ENCODE assay signal across 1 cellular context in the genomic region with DNA sequence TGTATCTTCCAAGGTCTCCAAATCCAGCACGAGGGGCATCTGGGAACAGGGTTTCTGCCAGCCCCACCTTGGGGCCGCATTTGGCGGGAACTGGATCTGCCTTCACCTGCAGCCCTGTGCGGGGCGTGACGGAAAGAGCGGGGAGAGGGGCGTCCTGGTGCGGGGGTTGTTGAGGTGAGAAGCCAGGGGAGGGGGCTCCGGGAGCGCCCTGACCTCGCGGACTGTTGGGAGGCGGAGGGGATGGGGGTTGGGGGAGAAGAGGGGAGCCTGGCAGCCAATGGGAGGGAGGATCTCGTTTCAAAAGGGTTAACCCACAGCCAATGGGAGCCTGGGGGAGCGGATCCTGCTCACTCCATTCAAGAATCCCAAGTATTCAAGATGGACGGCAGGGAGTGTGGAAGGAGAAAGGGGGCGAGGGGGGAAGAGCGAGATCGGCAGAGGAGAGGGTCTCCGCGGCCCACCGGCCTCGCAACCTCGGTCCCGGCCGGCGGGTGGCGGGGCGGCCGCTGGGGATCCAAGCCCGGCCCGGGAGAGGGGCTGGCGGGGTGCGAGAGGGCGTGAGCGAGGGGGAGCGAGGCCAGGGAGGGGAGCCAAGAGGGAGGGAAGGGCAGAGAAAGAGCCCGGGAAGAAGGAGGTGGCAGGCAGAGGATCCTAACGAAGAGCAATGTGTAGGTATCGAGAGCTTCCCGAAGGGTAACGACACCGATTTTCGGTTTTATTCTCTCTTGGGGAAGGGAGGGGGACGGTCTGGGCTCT.
TF ChIP-seq lines count a peak whose summit lies in the region.

No MANE protein-coding gene starts in this region.

TF ChIP-seq in HepG2, 621 proteins besides CTCF, POLR2A, EP300 and RAD21 (continues in another document):
- TF ChIP-seq, protein P1, sequence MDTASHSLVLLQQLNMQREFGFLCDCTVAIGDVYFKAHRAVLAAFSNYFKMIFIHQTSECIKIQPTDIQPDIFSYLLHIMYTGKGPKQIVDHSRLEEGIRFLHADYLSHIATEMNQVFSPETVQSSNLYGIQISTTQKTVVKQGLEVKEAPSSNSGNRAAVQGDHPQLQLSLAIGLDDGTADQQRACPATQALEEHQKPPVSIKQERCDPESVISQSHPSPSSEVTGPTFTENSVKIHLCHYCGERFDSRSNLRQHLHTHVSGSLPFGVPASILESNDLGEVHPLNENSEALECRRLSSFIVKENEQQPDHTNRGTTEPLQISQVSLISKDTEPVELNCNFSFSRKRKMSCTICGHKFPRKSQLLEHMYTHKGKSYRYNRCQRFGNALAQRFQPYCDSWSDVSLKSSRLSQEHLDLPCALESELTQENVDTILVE (CRISPR knock-in tag; IDR thresholded peaks at IDR 0.05): no peak
- TF ChIP-seq, protein P2, sequence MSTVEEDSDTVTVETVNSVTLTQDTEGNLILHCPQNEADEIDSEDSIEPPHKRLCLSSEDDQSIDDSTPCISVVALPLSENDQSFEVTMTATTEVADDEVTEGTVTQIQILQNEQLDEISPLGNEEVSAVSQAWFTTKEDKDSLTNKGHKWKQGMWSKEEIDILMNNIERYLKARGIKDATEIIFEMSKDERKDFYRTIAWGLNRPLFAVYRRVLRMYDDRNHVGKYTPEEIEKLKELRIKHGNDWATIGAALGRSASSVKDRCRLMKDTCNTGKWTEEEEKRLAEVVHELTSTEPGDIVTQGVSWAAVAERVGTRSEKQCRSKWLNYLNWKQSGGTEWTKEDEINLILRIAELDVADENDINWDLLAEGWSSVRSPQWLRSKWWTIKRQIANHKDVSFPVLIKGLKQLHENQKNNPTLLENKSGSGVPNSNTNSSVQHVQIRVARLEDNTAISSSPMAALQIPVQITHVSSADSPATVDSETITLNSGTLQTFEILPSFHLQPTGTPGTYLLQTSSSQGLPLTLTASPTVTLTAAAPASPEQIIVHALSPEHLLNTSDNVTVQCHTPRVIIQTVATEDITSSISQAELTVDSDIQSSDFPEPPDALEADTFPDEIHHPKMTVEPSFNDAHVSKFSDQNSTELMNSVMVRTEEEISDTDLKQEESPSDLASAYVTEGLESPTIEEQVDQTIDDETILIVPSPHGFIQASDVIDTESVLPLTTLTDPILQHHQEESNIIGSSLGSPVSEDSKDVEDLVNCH (CRISPR knock-in tag; IDR thresholded peaks at IDR 0.05): no peak
- TF ChIP-seq TAF1 (CRISPR knock-in tag; IDR thresholded peaks at IDR 0.05): peak; percentile 48
- TF ChIP-seq ETV6 (CRISPR knock-in tag; conservative IDR thresholded peaks at IDR 0.05): no peak
- TF ChIP-seq, protein P3, sequence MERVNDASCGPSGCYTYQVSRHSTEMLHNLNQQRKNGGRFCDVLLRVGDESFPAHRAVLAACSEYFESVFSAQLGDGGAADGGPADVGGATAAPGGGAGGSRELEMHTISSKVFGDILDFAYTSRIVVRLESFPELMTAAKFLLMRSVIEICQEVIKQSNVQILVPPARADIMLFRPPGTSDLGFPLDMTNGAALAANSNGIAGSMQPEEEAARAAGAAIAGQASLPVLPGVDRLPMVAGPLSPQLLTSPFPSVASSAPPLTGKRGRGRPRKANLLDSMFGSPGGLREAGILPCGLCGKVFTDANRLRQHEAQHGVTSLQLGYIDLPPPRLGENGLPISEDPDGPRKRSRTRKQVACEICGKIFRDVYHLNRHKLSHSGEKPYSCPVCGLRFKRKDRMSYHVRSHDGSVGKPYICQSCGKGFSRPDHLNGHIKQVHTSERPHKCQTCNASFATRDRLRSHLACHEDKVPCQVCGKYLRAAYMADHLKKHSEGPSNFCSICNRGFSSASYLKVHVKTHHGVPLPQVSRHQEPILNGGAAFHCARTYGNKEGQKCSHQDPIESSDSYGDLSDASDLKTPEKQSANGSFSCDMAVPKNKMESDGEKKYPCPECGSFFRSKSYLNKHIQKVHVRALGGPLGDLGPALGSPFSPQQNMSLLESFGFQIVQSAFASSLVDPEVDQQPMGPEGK (CRISPR knock-in tag; IDR thresholded peaks at IDR 0.05): peak; percentile 48; the same call in 1 of the 2 replicates
- no peak for TF ChIP-seq PHF8 (CRISPR knock-in tag; IDR thresholded peaks at IDR 0.05)
- TF ChIP-seq, protein P4, sequence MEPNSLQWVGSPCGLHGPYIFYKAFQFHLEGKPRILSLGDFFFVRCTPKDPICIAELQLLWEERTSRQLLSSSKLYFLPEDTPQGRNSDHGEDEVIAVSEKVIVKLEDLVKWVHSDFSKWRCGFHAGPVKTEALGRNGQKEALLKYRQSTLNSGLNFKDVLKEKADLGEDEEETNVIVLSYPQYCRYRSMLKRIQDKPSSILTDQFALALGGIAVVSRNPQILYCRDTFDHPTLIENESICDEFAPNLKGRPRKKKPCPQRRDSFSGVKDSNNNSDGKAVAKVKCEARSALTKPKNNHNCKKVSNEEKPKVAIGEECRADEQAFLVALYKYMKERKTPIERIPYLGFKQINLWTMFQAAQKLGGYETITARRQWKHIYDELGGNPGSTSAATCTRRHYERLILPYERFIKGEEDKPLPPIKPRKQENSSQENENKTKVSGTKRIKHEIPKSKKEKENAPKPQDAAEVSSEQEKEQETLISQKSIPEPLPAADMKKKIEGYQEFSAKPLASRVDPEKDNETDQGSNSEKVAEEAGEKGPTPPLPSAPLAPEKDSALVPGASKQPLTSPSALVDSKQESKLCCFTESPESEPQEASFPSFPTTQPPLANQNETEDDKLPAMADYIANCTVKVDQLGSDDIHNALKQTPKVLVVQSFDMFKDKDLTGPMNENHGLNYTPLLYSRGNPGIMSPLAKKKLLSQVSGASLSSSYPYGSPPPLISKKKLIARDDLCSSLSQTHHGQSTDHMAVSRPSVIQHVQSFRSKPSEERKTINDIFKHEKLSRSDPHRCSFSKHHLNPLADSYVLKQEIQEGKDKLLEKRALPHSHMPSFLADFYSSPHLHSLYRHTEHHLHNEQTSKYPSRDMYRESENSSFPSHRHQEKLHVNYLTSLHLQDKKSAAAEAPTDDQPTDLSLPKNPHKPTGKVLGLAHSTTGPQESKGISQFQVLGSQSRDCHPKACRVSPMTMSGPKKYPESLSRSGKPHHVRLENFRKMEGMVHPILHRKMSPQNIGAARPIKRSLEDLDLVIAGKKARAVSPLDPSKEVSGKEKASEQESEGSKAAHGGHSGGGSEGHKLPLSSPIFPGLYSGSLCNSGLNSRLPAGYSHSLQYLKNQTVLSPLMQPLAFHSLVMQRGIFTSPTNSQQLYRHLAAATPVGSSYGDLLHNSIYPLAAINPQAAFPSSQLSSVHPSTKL (CRISPR knock-in tag; IDR thresholded peaks at IDR 0.05): no peak
- no peak for TF ChIP-seq ZNF431 (CRISPR knock-in tag; IDR thresholded peaks at IDR 0.05; ENCODE audit: borderline replicate concordance, low read depth)
- TF ChIP-seq, protein P5, sequence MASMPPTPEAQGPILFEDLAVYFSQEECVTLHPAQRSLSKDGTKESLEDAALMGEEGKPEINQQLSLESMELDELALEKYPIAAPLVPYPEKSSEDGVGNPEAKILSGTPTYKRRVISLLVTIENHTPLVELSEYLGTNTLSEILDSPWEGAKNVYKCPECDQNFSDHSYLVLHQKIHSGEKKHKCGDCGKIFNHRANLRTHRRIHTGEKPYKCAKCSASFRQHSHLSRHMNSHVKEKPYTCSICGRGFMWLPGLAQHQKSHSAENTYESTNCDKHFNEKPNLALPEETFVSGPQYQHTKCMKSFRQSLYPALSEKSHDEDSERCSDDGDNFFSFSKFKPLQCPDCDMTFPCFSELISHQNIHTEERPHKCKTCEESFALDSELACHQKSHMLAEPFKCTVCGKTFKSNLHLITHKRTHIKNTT (CRISPR knock-in tag; IDR thresholded peaks at IDR 0.05): no peak
- TF ChIP-seq KAT2B (IDR thresholded peaks at IDR 0.05; ENCODE audit: borderline replicate concordance, low read depth, low read length): no peak
- no peak for TF ChIP-seq CBX1 (IDR thresholded peaks at IDR 0.05; ENCODE audit: low read depth)
- TF ChIP-seq ZNF329 (CRISPR knock-in tag; IDR thresholded peaks at IDR 0.05; ENCODE audit: low read depth): no peak
- TF ChIP-seq, protein P6, sequence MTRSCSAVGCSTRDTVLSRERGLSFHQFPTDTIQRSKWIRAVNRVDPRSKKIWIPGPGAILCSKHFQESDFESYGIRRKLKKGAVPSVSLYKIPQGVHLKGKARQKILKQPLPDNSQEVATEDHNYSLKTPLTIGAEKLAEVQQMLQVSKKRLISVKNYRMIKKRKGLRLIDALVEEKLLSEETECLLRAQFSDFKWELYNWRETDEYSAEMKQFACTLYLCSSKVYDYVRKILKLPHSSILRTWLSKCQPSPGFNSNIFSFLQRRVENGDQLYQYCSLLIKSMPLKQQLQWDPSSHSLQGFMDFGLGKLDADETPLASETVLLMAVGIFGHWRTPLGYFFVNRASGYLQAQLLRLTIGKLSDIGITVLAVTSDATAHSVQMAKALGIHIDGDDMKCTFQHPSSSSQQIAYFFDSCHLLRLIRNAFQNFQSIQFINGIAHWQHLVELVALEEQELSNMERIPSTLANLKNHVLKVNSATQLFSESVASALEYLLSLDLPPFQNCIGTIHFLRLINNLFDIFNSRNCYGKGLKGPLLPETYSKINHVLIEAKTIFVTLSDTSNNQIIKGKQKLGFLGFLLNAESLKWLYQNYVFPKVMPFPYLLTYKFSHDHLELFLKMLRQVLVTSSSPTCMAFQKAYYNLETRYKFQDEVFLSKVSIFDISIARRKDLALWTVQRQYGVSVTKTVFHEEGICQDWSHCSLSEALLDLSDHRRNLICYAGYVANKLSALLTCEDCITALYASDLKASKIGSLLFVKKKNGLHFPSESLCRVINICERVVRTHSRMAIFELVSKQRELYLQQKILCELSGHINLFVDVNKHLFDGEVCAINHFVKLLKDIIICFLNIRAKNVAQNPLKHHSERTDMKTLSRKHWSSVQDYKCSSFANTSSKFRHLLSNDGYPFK (CRISPR knock-in tag; IDR thresholded peaks at IDR 0.05; ENCODE audit: borderline replicate concordance): no peak
- no peak for TF ChIP-seq ZNF282 (IDR thresholded peaks at IDR 0.05; ENCODE audit: partially characterized antibody)
- TF ChIP-seq ZSCAN31 (CRISPR knock-in tag; IDR thresholded peaks at IDR 0.05; ENCODE audit: low read depth): no peak
- no peak for TF ChIP-seq NFE2 (CRISPR knock-in tag; IDR thresholded peaks at IDR 0.05)
- no peak for TF ChIP-seq ZFP90 (CRISPR knock-in tag; IDR thresholded peaks at IDR 0.05; ENCODE audit: borderline replicate concordance)
- TF ChIP-seq REL (CRISPR knock-in tag; conservative IDR thresholded peaks at IDR 0.05): no peak
- no peak for TF ChIP-seq ZNF761 (CRISPR knock-in tag; conservative IDR thresholded peaks at IDR 0.05)
- TF ChIP-seq FOSL1 (CRISPR knock-in tag; IDR thresholded peaks at IDR 0.05; ENCODE audit: borderline replicate concordance): no peak
- no peak for TF ChIP-seq SP5 (CRISPR knock-in tag; IDR thresholded peaks at IDR 0.05; ENCODE audit: borderline replicate concordance, low read depth)
- TF ChIP-seq ZNF33B (CRISPR knock-in tag; IDR thresholded peaks at IDR 0.05): no peak
- TF ChIP-seq, protein P7, sequence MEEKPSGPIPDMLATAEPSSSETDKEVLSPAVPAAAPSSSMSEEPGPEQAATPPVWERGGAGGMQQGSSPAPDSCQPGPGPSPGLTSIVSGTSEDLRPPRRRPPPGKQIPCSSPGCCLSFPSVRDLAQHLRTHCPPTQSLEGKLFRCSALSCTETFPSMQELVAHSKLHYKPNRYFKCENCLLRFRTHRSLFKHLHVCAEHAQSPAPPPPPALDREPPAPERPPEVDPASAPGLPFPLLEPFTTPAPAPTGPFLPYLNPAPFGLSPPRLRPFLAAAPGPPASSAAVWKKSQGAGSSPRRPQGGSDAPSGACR (CRISPR knock-in tag; IDR thresholded peaks at IDR 0.05): no peak
- no peak for TF ChIP-seq LCORL (IDR thresholded peaks at IDR 0.05)
- no peak for TF ChIP-seq LCORL (CRISPR knock-in tag; IDR thresholded peaks at IDR 0.05)
- TF ChIP-seq SALL1 (CRISPR knock-in tag; IDR thresholded peaks at IDR 0.05): peak; percentile 29; the same call in 1 of the 2 replicates
- TF ChIP-seq, protein P8, sequence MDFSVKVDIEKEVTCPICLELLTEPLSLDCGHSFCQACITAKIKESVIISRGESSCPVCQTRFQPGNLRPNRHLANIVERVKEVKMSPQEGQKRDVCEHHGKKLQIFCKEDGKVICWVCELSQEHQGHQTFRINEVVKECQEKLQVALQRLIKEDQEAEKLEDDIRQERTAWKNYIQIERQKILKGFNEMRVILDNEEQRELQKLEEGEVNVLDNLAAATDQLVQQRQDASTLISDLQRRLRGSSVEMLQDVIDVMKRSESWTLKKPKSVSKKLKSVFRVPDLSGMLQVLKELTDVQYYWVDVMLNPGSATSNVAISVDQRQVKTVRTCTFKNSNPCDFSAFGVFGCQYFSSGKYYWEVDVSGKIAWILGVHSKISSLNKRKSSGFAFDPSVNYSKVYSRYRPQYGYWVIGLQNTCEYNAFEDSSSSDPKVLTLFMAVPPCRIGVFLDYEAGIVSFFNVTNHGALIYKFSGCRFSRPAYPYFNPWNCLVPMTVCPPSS (IDR thresholded peaks at IDR 0.05): no peak
- no peak for TF ChIP-seq TGIF2 (CRISPR knock-in tag; IDR thresholded peaks at IDR 0.05)
- peak; percentile 82 for TF ChIP-seq YY1 (IDR thresholded peaks at IDR 0.05; ENCODE audit: insufficient read depth, insufficient replicate concordance, low read depth, low read length)
- TF ChIP-seq ZFP36 (IDR thresholded peaks at IDR 0.05; ENCODE audit: borderline replicate concordance, low read depth, low read length, partially characterized antibody): no peak
- TF ChIP-seq, protein P9, sequence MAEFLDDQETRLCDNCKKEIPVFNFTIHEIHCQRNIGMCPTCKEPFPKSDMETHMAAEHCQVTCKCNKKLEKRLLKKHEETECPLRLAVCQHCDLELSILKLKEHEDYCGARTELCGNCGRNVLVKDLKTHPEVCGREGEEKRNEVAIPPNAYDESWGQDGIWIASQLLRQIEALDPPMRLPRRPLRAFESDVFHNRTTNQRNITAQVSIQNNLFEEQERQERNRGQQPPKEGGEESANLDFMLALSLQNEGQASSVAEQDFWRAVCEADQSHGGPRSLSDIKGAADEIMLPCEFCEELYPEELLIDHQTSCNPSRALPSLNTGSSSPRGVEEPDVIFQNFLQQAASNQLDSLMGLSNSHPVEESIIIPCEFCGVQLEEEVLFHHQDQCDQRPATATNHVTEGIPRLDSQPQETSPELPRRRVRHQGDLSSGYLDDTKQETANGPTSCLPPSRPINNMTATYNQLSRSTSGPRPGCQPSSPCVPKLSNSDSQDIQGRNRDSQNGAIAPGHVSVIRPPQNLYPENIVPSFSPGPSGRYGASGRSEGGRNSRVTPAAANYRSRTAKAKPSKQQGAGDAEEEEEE (CRISPR knock-in tag; IDR thresholded peaks at IDR 0.05; ENCODE audit: borderline replicate concordance): no peak
